19 cellular contexts compared by ENCODE assay signal in genomic region chr5:24094081-24094480, GRCh38.
DNase-seq lines count a peak whose midpoint lies in the region; ATAC-seq and TF ChIP-seq lines count a peak whose summit lies in the region.
"Had no signal": no experiment of that assay in that cellular context is flagged by ENCODE, and none has a peak within 500 bp of the region (broad histone marks: within the 10 kb centered on the region; RNA-seq: fewer than 3 reads in every experiment).

No MANE protein-coding gene starts in this region.

- H3K27ac ChIP-seq in mammary epithelial cell (ENCODE audit: insufficient read depth, low read depth, low read length) (no peak overlapping the region), neural progenitor cell (no peak overlapping the region), WERI-Rb-1 (no peak overlapping the region)
- H3K27ac ChIP-seq: 22Rv1; BLaER1 treated with 17β-estradiol and CSF1 and Interleukin-3, amounts not matched to agents 10 nM and 100 nM; SJCRH30 had no signal

- H3K9me3 Mint-ChIP-seq in MCF 10A (ENCODE audit: unreplicated experiment), result peaks cover 8% of the 10 kb centered on the region
- H3K9me3 Mint-ChIP-seq in neural progenitor cell, result no peaks in the 10 kb centered on the region

- H3K27me3 ChIP-seq in mammary epithelial cell (ENCODE audit: insufficient read depth, low read length), result no peaks in the 10 kb centered on the region
- no peaks in the 10 kb centered on the region for H3K27me3 ChIP-seq in neural progenitor cell
- H3K27me3 ChIP-seq in WERI-Rb-1 (ENCODE audit: insufficient read depth, low read depth, severe bottlenecking), result no peaks in the 10 kb centered on the region
- H3K27me3 ChIP-seq: BLaER1 treated with 17β-estradiol and CSF1 and Interleukin-3, amounts not matched to agents 10 nM and 100 nM; SJCRH30 had no signal

- H2AFZ ChIP-seq in mammary epithelial cell (ENCODE audit: low read depth, low read length) (peak overlapping the region; percentile 58), neural progenitor cell (replicated peaks) (no peak overlapping the region)

- WGBS in mammary epithelial cell (ENCODE audit: low coverage, missing lambda C conversion rate), result 33% methylated on average over 5 of the region's 5 CpGs

- H3K79me2 ChIP-seq in mammary epithelial cell (ENCODE audit: insufficient read depth, low read length), result no peaks in the 10 kb centered on the region
- H3K79me2 ChIP-seq in neural progenitor cell (ENCODE audit: low read depth), result no peaks in the 10 kb centered on the region

- H3K9ac ChIP-seq in mammary epithelial cell (ENCODE audit: insufficient read depth, low read length), result no peak overlapping the region
- H3K9ac ChIP-seq in neural progenitor cell, result no peak overlapping the region
- H3K9ac ChIP-seq: BLaER1 treated with 17β-estradiol and CSF1 and Interleukin-3, amounts not matched to agents 10 nM and 100 nM had no signal

- dilution Hi-C loops in mammary epithelial cell (cut with HindIII; ENCODE audit: low sequenced_read_pairs), result no loop called here

- BruUV-seq in mammary epithelial cell (replicated peaks; lab: Mats Ljungman, UMichigan) (no TSS peak), MCF 10A (replicated peaks; lab: Mats Ljungman, UMichigan) (no TSS peak)

- H3K36me3 Mint-ChIP-seq in MCF 10A (ENCODE audit: insufficient read depth, unreplicated experiment), result no peaks in the 10 kb centered on the region
- no peaks in the 10 kb centered on the region for H3K36me3 Mint-ChIP-seq in neural progenitor cell
- H3K36me3 Mint-ChIP-seq: CD8-positive, alpha-beta memory T cell had no signal

- H3K27ac Mint-ChIP-seq in MCF 10A (ENCODE audit: low read depth, unreplicated experiment), result no peak overlapping the region
- no peak overlapping the region for H3K27ac Mint-ChIP-seq in neural progenitor cell
- H3K27ac Mint-ChIP-seq: CD8-positive, alpha-beta memory T cell had no signal

- intact Hi-C loops in mammary epithelial cell (cut with micrococcal nuclease) (no loop called here), MCF 10A (cut with micrococcal nuclease) (no loop called here)

- TF ChIP-seq CTCF in mammary epithelial cell (conservative IDR thresholded peaks at IDR 0.05 in 1 of 2, IDR thresholded peaks at IDR 0.05 in 1 of 2; ENCODE audit: extremely low read depth in 1 of 2, insufficient read depth in 1 of 2, low read depth in 1 of 2, low read length in 2 of 2) (no peak), MCF 10A (IDR thresholded peaks at IDR 0.05; ENCODE audit: unreplicated experiment) (no peak), neural progenitor cell (IDR thresholded peaks at IDR 0.05) (no peak), WERI-Rb-1 (IDR thresholded peaks at IDR 0.05; ENCODE audit: low read depth, low read length) (no peak)

- H3K27me3 Mint-ChIP-seq in MCF 10A (ENCODE audit: insufficient read depth, unreplicated experiment) (no peaks in the 10 kb centered on the region), neural progenitor cell (ENCODE audit: insufficient read depth, low read depth) (no peaks in the 10 kb centered on the region)

- in situ Hi-C loops in mammary epithelial cell (cut with MboI; ENCODE audit: low sequenced_read_pairs in 2 of 2), result no loop called here

- no peak overlapping the region for H3K4me3 ChIP-seq in mammary epithelial cell (replicated peaks in 1 of 3; ENCODE audit: insufficient read depth in 1 of 3, low read depth in 2 of 3, low read length in 3 of 3)
- H3K4me3 ChIP-seq in neural progenitor cell, result no peak overlapping the region
- H3K4me3 ChIP-seq in WERI-Rb-1 (ENCODE audit: low read depth, low read length), result no peak overlapping the region
- H3K4me3 ChIP-seq: BLaER1 treated with 17β-estradiol and CSF1 and Interleukin-3, amounts not matched to agents 10 nM and 100 nM; SJCRH30 had no signal

- DNase-seq in mammary epithelial cell (no peak), MCF 10A (ENCODE audit: unreplicated experiment) (no peak), astrocyte of the hippocampus (ENCODE audit: low read depth, low spot score) (peak; percentile 5), neural progenitor cell (ENCODE audit: low spot score) (peak; percentile 33), GF-D8 (lab: John Stamatoyannopoulos, UW) (no peak), NCI-H82 (lab: John Stamatoyannopoulos, UW) (no peak), WERI-Rb-1 (no peak)
- DNase-seq: CD8-positive, alpha-beta memory T cell; DMS79 treated with DMSO at 0.1 percent for 48 hours; IMR-90; Kasumi-1; NCI-H1417; NCI-H1930; NCI-H446; SJCRH30; SW 1271 had no signal

- no peak overlapping the region for H3K4me3 Mint-ChIP-seq in MCF 10A (ENCODE audit: unreplicated experiment)
- no peak overlapping the region for H3K4me3 Mint-ChIP-seq in neural progenitor cell
- H3K4me3 Mint-ChIP-seq: CD8-positive, alpha-beta memory T cell had no signal

- H3K4me2 ChIP-seq in mammary epithelial cell (ENCODE audit: insufficient read depth, low read depth, low read length), result no peak overlapping the region
- no peak overlapping the region for H3K4me2 ChIP-seq in neural progenitor cell
- H3K4me2 ChIP-seq: BLaER1 treated with 17β-estradiol and CSF1 and Interleukin-3, amounts not matched to agents 10 nM and 100 nM had no signal

- H4K20me1 ChIP-seq in mammary epithelial cell (ENCODE audit: insufficient read depth, low read length) (no peaks in the 10 kb centered on the region), neural progenitor cell (ENCODE audit: low read depth) (no peaks in the 10 kb centered on the region)
- H4K20me1 ChIP-seq: BLaER1 treated with 17β-estradiol and CSF1 and Interleukin-3, amounts not matched to agents 10 nM and 100 nM had no signal

- H3K4me1 ChIP-seq in mammary epithelial cell (ENCODE audit: insufficient read depth, low read length), result no peaks in the 10 kb centered on the region
- no peaks in the 10 kb centered on the region for H3K4me1 ChIP-seq in neural progenitor cell
- H3K4me1 ChIP-seq: BLaER1 treated with 17β-estradiol and CSF1 and Interleukin-3, amounts not matched to agents 10 nM and 100 nM; SJCRH30 had no signal

- H3K4me1 Mint-ChIP-seq in MCF 10A (ENCODE audit: insufficient read depth, unreplicated experiment) (no peaks in the 10 kb centered on the region), neural progenitor cell (peaks cover 3% of the 10 kb centered on the region)
- H3K4me1 Mint-ChIP-seq: CD8-positive, alpha-beta memory T cell had no signal

- no peaks in the 10 kb centered on the region for H3F3A ChIP-seq in neural progenitor cell (ENCODE audit: low read depth)

- CTCF ChIA-PET in mammary epithelial cell (lab: Charles Lee; ENCODE audit: low non-redundant PET), result no interaction called here
- CTCF ChIA-PET in MCF 10A (lab: Yijun Ruan, JAX), result interaction anchor here (0.6 kb wide), 2 partner anchors 10 to 83 kb away, joined by 3 to 4 read pairs; no protein-coding TSS in a partner anchor

- H3K36me3 ChIP-seq in mammary epithelial cell (ENCODE audit: insufficient read depth, low read length), result no peaks in the 10 kb centered on the region
- H3K36me3 ChIP-seq in neural progenitor cell, result no peaks in the 10 kb centered on the region
- H3K36me3 ChIP-seq in WERI-Rb-1, result no peaks in the 10 kb centered on the region
- H3K36me3 ChIP-seq: BLaER1 treated with 17β-estradiol and CSF1 and Interleukin-3, amounts not matched to agents 10 nM and 100 nM; SJCRH30 had no signal

- no peak for ATAC-seq in HG02970 (IDR thresholded peaks at IDR 0.05; ENCODE audit: low FRiP score, unreplicated experiment)

- POLR2A ChIA-PET in MCF 10A (lab: Yijun Ruan, JAX), result no interaction called here

- H3K9me3 ChIP-seq in mammary epithelial cell (replicated peaks; ENCODE audit: insufficient read depth, low read length), result no peaks in the 10 kb centered on the region
- no peaks in the 10 kb centered on the region for H3K9me3 ChIP-seq in neural progenitor cell (ENCODE audit: low read depth)
- no peaks in the 10 kb centered on the region for H3K9me3 ChIP-seq in WERI-Rb-1 (ENCODE audit: severe bottlenecking)
- H3K9me3 ChIP-seq: SJCRH30 had no signal

Comparison
In these comparisons a context has a peak if more than half of its experiments do, and no peak if none do; other contexts are left out.
1. DNase-seq: peak in astrocyte of the hippocampus (single experiment) and neural progenitor cell (single experiment); none in mammary epithelial cell (single experiment), MCF 10A (single experiment), GF-D8 (single experiment), NCI-H82 (single experiment) and WERI-Rb-1 (single experiment).